14 cellular contexts compared by ENCODE assay signal in the genomic region with DNA sequence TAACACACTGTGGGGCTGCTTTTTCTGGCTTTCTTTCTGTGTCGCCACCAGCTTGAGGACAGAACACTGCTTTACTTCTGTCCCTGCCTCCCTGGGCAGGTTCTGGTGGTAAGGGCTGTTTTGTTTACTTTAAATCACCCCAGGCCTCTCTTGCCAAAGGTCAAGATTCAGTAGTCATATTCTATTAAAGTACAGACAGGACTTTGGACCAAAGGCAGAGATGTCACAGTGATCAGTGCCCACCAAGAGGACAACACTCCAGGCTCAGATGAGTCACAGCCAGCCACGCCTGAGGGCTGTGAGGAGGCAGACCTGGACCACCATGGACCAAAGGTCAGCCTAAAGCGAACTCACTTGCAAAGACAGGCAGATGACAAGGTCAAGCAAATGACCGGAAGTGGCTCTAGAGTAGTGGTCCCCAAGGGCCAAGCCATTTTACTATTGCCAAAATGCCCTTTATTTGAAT.
"Had no signal": no experiment of that assay in that cellular context is flagged by ENCODE, and none has a peak within 500 bp of the region (broad histone marks: within the 10 kb centered on the region; RNA-seq: fewer than 3 reads in every experiment).

No MANE protein-coding gene starts in this region.

- H3K4me3 ChIP-seq: esophagus muscularis mucosa, lung, thyroid gland had no signal

- H3K27ac ChIP-seq: esophagus muscularis mucosa, thyroid gland had no signal

- DNase-seq: activated CD4-positive, alpha-beta T cell treated with anti-CD3 and anti-CD28 coated beads, Interleukin-2, amount 10 ng/mL, durations not matched to agents 24 days and 14 days; activated CD4-positive, CD25-positive, alpha-beta regulatory T cell; activated CD8-positive, alpha-beta T cell treated with anti-CD3 and anti-CD28 coated beads, Interleukin-2, amount 10 ng/mL, durations not matched to agents 7 days and 5 days; effector CD8-positive, alpha-beta T cell; nephron progenitor cell; nucleus accumbens; stimulated activated CD4-positive, alpha-beta T cell treated with anti-CD3 and anti-CD28 coated beads, Interleukin-1b, Interleukin-23, amount 100 ng/mL, for 48 hours; stimulated activated naive CD4-positive, alpha-beta T cell treated with Interleukin-2 at 50 U/mL for 16 hours; T-helper 1 cell; T-helper 9 cell; thyroid gland had no signal

- FAIRE-seq: urothelium cell line had no signal

- H3K36me3 ChIP-seq: esophagus muscularis mucosa, thyroid gland had no signal

- H3K27me3 ChIP-seq: esophagus muscularis mucosa, thyroid gland had no signal

- H3K9me3 ChIP-seq: esophagus muscularis mucosa, thyroid gland had no signal

- ATAC-seq: activated CD8-positive, alpha-beta T cell treated with anti-CD3 and anti-CD28 coated beads, Interleukin-2, amount 10 ng/mL, durations not matched to agents 7 days and 5 days had no signal
